Comparison of ENCODE assay signal across 28 cellular contexts in the genomic region with DNA sequence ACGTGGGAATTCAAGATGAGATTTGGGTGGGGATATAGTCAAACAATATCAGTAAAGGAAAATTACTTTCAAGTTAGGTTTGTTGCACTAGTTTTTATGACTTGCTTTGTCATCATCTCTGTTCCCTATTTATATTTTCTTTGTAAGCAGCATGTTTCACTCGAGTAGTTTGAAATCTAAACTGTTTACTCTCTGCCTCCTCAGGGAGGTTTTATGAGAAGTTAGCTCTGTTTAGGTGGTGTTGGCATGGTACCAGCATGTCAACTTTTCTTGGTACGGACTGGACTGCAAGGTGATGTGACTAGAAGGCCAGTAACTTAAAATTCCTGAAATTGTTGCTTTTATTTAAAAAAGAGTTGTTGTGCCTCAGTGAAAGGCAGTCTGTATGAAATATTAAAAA. TPM values are rescaled to one million over a fixed set of nuclear protein-coding genes. Genes with fewer than 3 reads are reported as not detected.
A peak's percentile ranks its signal among the peaks of the same experiment; 100 is the strongest.
DNase-seq lines count a peak whose midpoint lies in the region; TF ChIP-seq lines count a peak whose summit lies in the region.
"Had no signal": no experiment of that assay in that cellular context is flagged by ENCODE, and none has a peak within 500 bp of the region (broad histone marks: within the 10 kb centered on the region; RNA-seq: fewer than 3 reads in every experiment).

No MANE protein-coding gene starts in this region.

- no peaks in the 10 kb centered on the region for H3K79me2 ChIP-seq in smooth muscle cell (ENCODE audit: low read depth)

- H3K4me1 Mint-ChIP-seq in nephron, result peaks cover 39% of the 10 kb centered on the region
- peaks cover 5% of the 10 kb centered on the region for H3K4me1 Mint-ChIP-seq in T-helper 2 cell treated with Interferon-gamma antibody and Interleukin-4, amounts not matched to agents 5 μg/mL and 100 μg/mL, for 36 hours (ENCODE audit: low read depth)
- H3K4me1 Mint-ChIP-seq: immature natural killer cell, neural crest cell had no signal

- H3K9me3 ChIP-seq in smooth muscle cell (replicated peaks; ENCODE audit: low read depth), result no peaks in the 10 kb centered on the region
- H3K9me3 ChIP-seq: body of pancreas, left lung, thyroid gland had no signal

- no peak overlapping the region for H3K4me3 ChIP-seq in smooth muscle cell
- H3K4me3 ChIP-seq: body of pancreas, left lung, thyroid gland had no signal

- peak overlapping the region in 2 of 3 experiments; percentile 24 to 44 for H3K27ac Mint-ChIP-seq in nephron
- H3K27ac Mint-ChIP-seq in T-helper 2 cell treated with Interferon-gamma antibody and Interleukin-4, amounts not matched to agents 5 μg/mL and 100 μg/mL, for 36 hours, result no peak overlapping the region
- H3K27ac Mint-ChIP-seq: CD4-positive, alpha-beta memory T cell; immature natural killer cell; stimulated activated naive CD8-positive, alpha-beta T cell treated with anti-CD3 and anti-CD28 coated beads, Interleukin-15, Interleukin-2, amounts not matched to agents 100 ng/mL and 50 ng/mL, for 24 hours had no signal

- peaks cover 36% of the 10 kb centered on the region for H3F3A ChIP-seq in smooth muscle cell (ENCODE audit: low read depth)

- peak overlapping the region; percentile 78 for H3K9ac ChIP-seq in smooth muscle cell (ENCODE audit: low read depth)

- no peaks in the 10 kb centered on the region for H4K20me1 ChIP-seq in smooth muscle cell (ENCODE audit: low read depth)

- H3K36me3 Mint-ChIP-seq in nephron (ENCODE audit: low read depth), result no peaks in the 10 kb centered on the region
- H3K36me3 Mint-ChIP-seq in T-helper 2 cell treated with Interferon-gamma antibody and Interleukin-4, amounts not matched to agents 5 μg/mL and 100 μg/mL, for 36 hours (ENCODE audit: low read depth), result no peaks in the 10 kb centered on the region

- peak overlapping the region; percentile 97 for H3K27ac ChIP-seq in smooth muscle cell (ENCODE audit: low read depth)
- H3K27ac ChIP-seq: body of pancreas, foreskin keratinocyte, left lung, thyroid gland had no signal

- H3K9me3 Mint-ChIP-seq in nephron, result no peaks in the 10 kb centered on the region
- no peaks in the 10 kb centered on the region for H3K9me3 Mint-ChIP-seq in T-helper 2 cell treated with Interferon-gamma antibody and Interleukin-4, amounts not matched to agents 5 μg/mL and 100 μg/mL, for 36 hours
- H3K9me3 Mint-ChIP-seq: activated T-cell treated with anti-CD3 and anti-CD28 coated beads, Interleukin-2, amount 50 U/mL, for 4 hours; CD4-positive, alpha-beta memory T cell; immature natural killer cell; neural crest cell; stimulated activated naive CD8-positive, alpha-beta T cell treated with anti-CD3 and anti-CD28 coated beads, Interleukin-15, Interleukin-2, amounts not matched to agents 100 ng/mL and 50 ng/mL, for 24 hours had no signal

- peaks cover 17% of the 10 kb centered on the region for H3K4me1 ChIP-seq in smooth muscle cell (ENCODE audit: low read depth)
- H3K4me1 ChIP-seq: body of pancreas, foreskin keratinocyte, left lung had no signal

- H3K27me3 Mint-ChIP-seq in nephron (ENCODE audit: low read depth), result no peaks in the 10 kb centered on the region
- H3K27me3 Mint-ChIP-seq in T-helper 2 cell treated with Interferon-gamma antibody and Interleukin-4, amounts not matched to agents 5 μg/mL and 100 μg/mL, for 36 hours (ENCODE audit: low read depth), result no peaks in the 10 kb centered on the region
- H3K27me3 Mint-ChIP-seq: CD4-positive, alpha-beta memory T cell; stimulated activated naive CD8-positive, alpha-beta T cell treated with anti-CD3 and anti-CD28 coated beads, Interleukin-15, Interleukin-2, amounts not matched to agents 100 ng/mL and 50 ng/mL, for 24 hours had no signal

- no peaks in the 10 kb centered on the region for H3K27me3 ChIP-seq in smooth muscle cell (ENCODE audit: low read depth)
- H3K27me3 ChIP-seq: body of pancreas, left lung, thyroid gland had no signal

- WGBS in smooth muscle cell (ENCODE audit: low lambda C conversion rate), result 14% methylated on average over 3 of the region's 3 CpGs

- H3K36me3 ChIP-seq in smooth muscle cell (ENCODE audit: low read depth), result no peaks in the 10 kb centered on the region
- H3K36me3 ChIP-seq: left lung, thyroid gland had no signal

- H3K4me2 ChIP-seq in smooth muscle cell, result peak overlapping the region; percentile 69

- H2AFZ ChIP-seq in smooth muscle cell (ENCODE audit: low read depth), result peak overlapping the region; percentile 49

- peak; percentile 17 for DNase-seq in NCI-H2196 (lab: John Stamatoyannopoulos, UW; ENCODE audit: unreplicated experiment)
- DNase-seq in NCI-H2196 treated with DMSO at 0.1 percent for 48 hours (lab: John Stamatoyannopoulos, UW; ENCODE audit: unreplicated experiment), result no peak
- DNase-seq in RPMI7951 (ENCODE audit: low read depth), result peak; percentile 2
- no peak for DNase-seq in smooth muscle cell (lab: John Stamatoyannopoulos, UW; ENCODE audit: unreplicated experiment)
- DNase-seq in T-helper 2 cell treated with Interferon-gamma antibody and Interleukin-4, amounts not matched to agents 5 μg/mL and 100 μg/mL, for 36 hours (ENCODE audit: low spot score), result no peak
- DNase-seq in activated T-cell treated with anti-CD3 and anti-CD28 coated beads for 4 hours, result no peak
- DNase-seq in activated CD4-positive, CD25-positive, alpha-beta regulatory T cell (lab: John Stamatoyannopoulos, UW), result no peak
- DNase-seq: activated CD4-positive, alpha-beta T cell treated with anti-CD3 and anti-CD28 coated beads for 4 hours; activated CD8-positive, alpha-beta memory T cell treated with anti-CD3 and anti-CD28 coated beads for 24 hours; activated T-cell treated with anti-CD3 and anti-CD28 coated beads, Interleukin-2, amount 50 U/mL, for 4 hours; AML-193; body of pancreas; CD4-positive, alpha-beta memory T cell; DMS 273 treated with DMSO at 0.1 percent for 48 hours; GDM1; hippocampal formation; immature natural killer cell; KG1; left lung; NCI-H2171; NCI-H526 treated with DMSO at 0.1 percent for 48 hours; stimulated activated CD4-positive, alpha-beta T cell treated with anti-CD3 and anti-CD28 coated beads, Interleukin-12 subunit alpha, Interleukin-12 subunit beta, amount 100 ng/mL, for 4 hours; stimulated activated CD4-positive, alpha-beta T cell treated with anti-CD3 and anti-CD28 coated beads, Interleukin-4, amount 100 ng/mL, for 4 hours; thyroid gland had no signal

- H3K4me3 Mint-ChIP-seq in nephron, result no peak overlapping the region
- no peak overlapping the region for H3K4me3 Mint-ChIP-seq in T-helper 2 cell treated with Interferon-gamma antibody and Interleukin-4, amounts not matched to agents 5 μg/mL and 100 μg/mL, for 36 hours
- H3K4me3 Mint-ChIP-seq: activated T-cell treated with anti-CD3 and anti-CD28 coated beads, Interleukin-2, amount 50 U/mL, for 4 hours; CD4-positive, alpha-beta memory T cell; immature natural killer cell; neural crest cell; stimulated activated naive CD8-positive, alpha-beta T cell treated with anti-CD3 and anti-CD28 coated beads, Interleukin-15, Interleukin-2, amounts not matched to agents 100 ng/mL and 50 ng/mL, for 24 hours had no signal

- TF ChIP-seq CTCF in nephron (IDR thresholded peaks at IDR 0.05; ENCODE audit: unreplicated experiment in 3 of 3), result no peak
- TF ChIP-seq CTCF in smooth muscle cell (IDR thresholded peaks at IDR 0.05; ENCODE audit: borderline replicate concordance, insufficient read depth, poor library complexity, severe bottlenecking), result no peak

RNA-seq across cellular contexts. Expression of a gene that starts 59.2 kb away (rescaled TPM):
- 155 and 191 TPM in 2 replicates for total RNA-seq in RPMI7951 (2014; rRNA removed; shearing (Covaris generic))
- 138 and 151 TPM in 2 replicates for total RNA-seq in smooth muscle cell
- 36.4 and 53.2 TPM in 2 replicates for polyA plus RNA-seq in smooth muscle cell

Comparison
In these comparisons a context has a peak if more than half of its experiments do, and no peak if none do; other contexts are left out.
1. DNase-seq: peak in NCI-H2196 (single experiment) and RPMI7951 (single experiment); none in NCI-H2196 treated with DMSO at 0.1 percent for 48 hours (single experiment), smooth muscle cell (single experiment), T-helper 2 cell treated with Interferon-gamma antibody and Interleukin-4, amounts not matched to agents 5 μg/mL and 100 μg/mL, for 36 hours (single experiment), activated T-cell treated with anti-CD3 and anti-CD28 coated beads for 4 hours (single experiment) and activated CD4-positive, CD25-positive, alpha-beta regulatory T cell (0 of 4).